Comparison of ENCODE assay signal across 17 cellular contexts in genomic region chr2:66275984-66276383, GRCh38.
"Had no signal": no experiment of that assay in that cellular context is flagged by ENCODE, and none has a peak within 500 bp of the region (broad histone marks: within the 10 kb centered on the region; RNA-seq: fewer than 3 reads in every experiment).

No MANE protein-coding gene starts in this region.

- H3K4me1 Mint-ChIP-seq: immature natural killer cell; natural killer cell; stimulated activated memory B cell treated with anti-CD40 and anti-IgM and Interleukin-4, amounts not matched to agents 10 μg/mL and 1 μg/mL and 100 μg/mL, for 72 hours had no signal

- H3K27me3 Mint-ChIP-seq: activated T-cell treated with anti-CD3 and anti-CD28 coated beads, Interleukin-2, amount 50 U/mL, for 24 hours; stimulated activated memory B cell treated with anti-CD40 and anti-IgM and Interleukin-4, amounts not matched to agents 10 μg/mL and 1 μg/mL and 100 μg/mL, for 72 hours had no signal

- H3K4me1 ChIP-seq: body of pancreas, gastroesophageal sphincter, parathyroid adenoma, spleen, testis had no signal

- ATAC-seq: activated CD8-positive, alpha-beta T cell treated with anti-CD3 and anti-CD28 coated beads, Interleukin-2, amount 10 ng/mL, durations not matched to agents 7 days and 5 days; body of pancreas; gastroesophageal sphincter; natural killer cell; stimulated activated memory B cell treated with anti-CD40 and anti-IgM and Interleukin-4, amounts not matched to agents 10 μg/mL and 1 μg/mL and 100 μg/mL, for 72 hours; WTC11 had no signal

- H3K4me3 Mint-ChIP-seq: activated CD8-positive, alpha-beta T cell treated with anti-CD3 and anti-CD28 coated beads, Interleukin-2, amount 10 ng/mL, durations not matched to agents 7 days and 5 days; activated naive CD4-positive, alpha-beta T cell treated with anti-CD3 and anti-CD28 coated beads for 36 hours; activated T-cell treated with anti-CD3 and anti-CD28 coated beads, Interleukin-2, amount 50 U/mL, for 24 hours; immature natural killer cell; natural killer cell; stimulated activated memory B cell treated with anti-CD40 and anti-IgM and Interleukin-4, amounts not matched to agents 10 μg/mL and 1 μg/mL and 100 μg/mL, for 72 hours; WTC11 had no signal

- H3K4me3 ChIP-seq: body of pancreas, gastroesophageal sphincter, spleen, testis had no signal

- H3K9me3 Mint-ChIP-seq: activated naive CD4-positive, alpha-beta T cell treated with anti-CD3 and anti-CD28 coated beads for 36 hours; activated T-cell treated with anti-CD3 and anti-CD28 coated beads, Interleukin-2, amount 50 U/mL, for 24 hours; natural killer cell had no signal

- DNase-seq: activated CD4-positive, alpha-beta T cell treated with anti-CD3 and anti-CD28 coated beads for 4 hours; activated CD8-positive, alpha-beta T cell treated with anti-CD3 and anti-CD28 coated beads, Interleukin-2, amount 10 ng/mL, durations not matched to agents 7 days and 5 days; activated naive CD4-positive, alpha-beta T cell treated with anti-CD3 and anti-CD28 coated beads for 36 hours; activated T-cell treated with anti-CD3 and anti-CD28 coated beads, Interleukin-2, amount 50 U/mL, for 24 hours; body of pancreas; dermis blood vessel endothelial cell; effector memory CD4-positive, alpha-beta T cell; immature natural killer cell; mesenchymal stem cell; natural killer cell; spleen; stimulated activated CD4-positive, alpha-beta T cell treated with anti-CD3 and anti-CD28 coated beads, Interleukin-4, amount 100 ng/mL, for 4 hours; testis had no signal

- H3K9ac ChIP-seq: parathyroid adenoma had no signal

- H2AFZ ChIP-seq: parathyroid adenoma had no signal

- H3K36me3 ChIP-seq: gastroesophageal sphincter, spleen had no signal

- H3K36me3 Mint-ChIP-seq: immature natural killer cell; natural killer cell; stimulated activated memory B cell treated with anti-CD40 and anti-IgM and Interleukin-4, amounts not matched to agents 10 μg/mL and 1 μg/mL and 100 μg/mL, for 72 hours; WTC11 had no signal

- H3K27ac ChIP-seq: body of pancreas, gastroesophageal sphincter, parathyroid adenoma, spleen, testis had no signal

- H3K27ac Mint-ChIP-seq: activated CD8-positive, alpha-beta T cell treated with anti-CD3 and anti-CD28 coated beads, Interleukin-2, amount 10 ng/mL, durations not matched to agents 7 days and 5 days; activated naive CD4-positive, alpha-beta T cell treated with anti-CD3 and anti-CD28 coated beads for 36 hours; activated T-cell treated with anti-CD3 and anti-CD28 coated beads, Interleukin-2, amount 50 U/mL, for 24 hours; immature natural killer cell; natural killer cell; stimulated activated memory B cell treated with anti-CD40 and anti-IgM and Interleukin-4, amounts not matched to agents 10 μg/mL and 1 μg/mL and 100 μg/mL, for 72 hours; WTC11 had no signal

- H3K9me3 ChIP-seq: body of pancreas, gastroesophageal sphincter, spleen, testis had no signal

- H3K79me2 ChIP-seq: parathyroid adenoma had no signal

- H3K27me3 ChIP-seq: body of pancreas, gastroesophageal sphincter, spleen, testis had no signal
